ENCODE assay signal across 27 cellular contexts in genomic region chr1:22677861-22678521, GRCh38. TPM values are rescaled to one million over a fixed set of nuclear protein-coding genes. Genes with fewer than 3 reads are reported as not detected.
"Had no signal": no experiment of that assay in that cellular context is flagged by ENCODE, and none has a peak within 500 bp of the region (broad histone marks: within the 10 kb centered on the region; RNA-seq: fewer than 3 reads in every experiment).

No MANE protein-coding gene starts in this region.

- H3K27ac Mint-ChIP-seq: activated naive CD8-positive, alpha-beta T cell; effector memory CD8-positive, alpha-beta T cell; memory B cell; natural killer cell treated with Interleukin-12 subunit alpha and Interleukin-12 subunit beta and Interleukin-15 and Interleukin-18, amount 100 ng/mL, for 72 hours had no signal

- H3K36me3 ChIP-seq: neutrophil, ovary, prostate gland, spleen, suprapubic skin, tibial artery had no signal

- H3K4me3 ChIP-seq: body of pancreas, ovary, prostate gland, spleen, suprapubic skin, tibial artery had no signal

- H3K4me3 Mint-ChIP-seq: activated naive CD8-positive, alpha-beta T cell; effector memory CD8-positive, alpha-beta T cell; memory B cell; natural killer cell treated with Interleukin-12 subunit alpha and Interleukin-12 subunit beta and Interleukin-15 and Interleukin-18, amount 100 ng/mL, for 72 hours had no signal

- H3K9me3 ChIP-seq: body of pancreas, neutrophil, ovary, prostate gland, spleen, suprapubic skin, tibial artery had no signal

- H3K27ac ChIP-seq: body of pancreas, neutrophil, ovary, prostate gland, spleen, suprapubic skin, tibial artery, VCaP had no signal

- DNase-seq: activated CD4-positive, alpha-beta T cell treated with anti-CD3 and anti-CD28 coated beads for 48 hours; activated CD4-positive, alpha-beta T cell treated with anti-CD3 and anti-CD28 coated beads, Interleukin-2, amount 50 U/mL, for 48 hours; activated CD8-positive, alpha-beta memory T cell treated with anti-CD3 and anti-CD28 coated beads for 24 hours; activated effector memory CD4-positive, alpha-beta T cell treated with Interleukin-2 at 50 U/mL for 16 hours; activated naive CD4-positive, alpha-beta T cell treated with Interleukin-2 at 50 U/mL for 16 hours; anterior cingulate cortex; body of pancreas; effector memory CD8-positive, alpha-beta T cell; foreskin fibroblast; head of caudate nucleus; hippocampal formation; left cardiac atrium; ovary; right cardiac atrium; spleen; stimulated activated naive CD4-positive, alpha-beta T cell; T-helper 1 cell; tibial artery had no signal

- H3K4me1 Mint-ChIP-seq: memory B cell had no signal

- H3K36me3 Mint-ChIP-seq: activated naive CD8-positive, alpha-beta T cell; memory B cell; natural killer cell treated with Interleukin-12 subunit alpha and Interleukin-12 subunit beta and Interleukin-15 and Interleukin-18, amount 100 ng/mL, for 72 hours had no signal

- H3K27me3 ChIP-seq: body of pancreas, ovary had no signal

- H3K4me1 ChIP-seq: body of pancreas, prostate gland, spleen, suprapubic skin, tibial artery had no signal

- ATAC-seq: activated CD4-positive, CD25-positive, alpha-beta regulatory T cell treated with anti-CD3 and anti-CD28 coated beads, Interleukin-2, amount 50 U/mL, for 24 hours; body of pancreas; effector memory CD8-positive, alpha-beta T cell; left cardiac atrium; natural killer cell treated with Interleukin-12 subunit alpha and Interleukin-12 subunit beta and Interleukin-15 and Interleukin-18, amount 100 ng/mL, for 72 hours; right cardiac atrium had no signal

RNA-seq across cellular contexts. Expression of gene C1QB, which starts 25.0 kb away (rescaled TPM):
- total RNA-seq: natural killer cell treated with Interleukin-12 subunit alpha and Interleukin-12 subunit beta and Interleukin-15 and Interleukin-18, amount 100 ng/mL, for 72 hours had no signal
- polyA plus RNA-seq: keratinocyte had no signal

RNA-seq across cellular contexts. Expression of gene EPHB2, which starts 32.6 kb away (rescaled TPM):
- total RNA-seq: natural killer cell treated with Interleukin-12 subunit alpha and Interleukin-12 subunit beta and Interleukin-15 and Interleukin-18, amount 100 ng/mL, for 72 hours had no signal

RNA-seq across cellular contexts. Expression of gene C1QC, which starts 34.6 kb away (rescaled TPM):
- total RNA-seq: natural killer cell treated with Interleukin-12 subunit alpha and Interleukin-12 subunit beta and Interleukin-15 and Interleukin-18, amount 100 ng/mL, for 72 hours had no signal
- polyA plus RNA-seq: keratinocyte had no signal

RNA-seq across cellular contexts. Expression of gene C1QA, which starts 41.6 kb away (rescaled TPM):
- total RNA-seq: natural killer cell treated with Interleukin-12 subunit alpha and Interleukin-12 subunit beta and Interleukin-15 and Interleukin-18, amount 100 ng/mL, for 72 hours had no signal
- polyA plus RNA-seq: keratinocyte had no signal
